ENCODE assay signal across 23 cellular contexts in genomic region chrX:133563705-133564104, GRCh38.
"Had no signal": no experiment of that assay in that cellular context is flagged by ENCODE, and none has a peak within 500 bp of the region (broad histone marks: within the 10 kb centered on the region; RNA-seq: fewer than 3 reads in every experiment).

No MANE protein-coding gene starts in this region.

- H3K27me3 ChIP-seq: brain microvascular endothelial cell, MG63, Peyer's patch had no signal

- H3K4me3 ChIP-seq: MG63, Peyer's patch had no signal

- H3K27ac ChIP-seq: brain microvascular endothelial cell, KMS-11, Peyer's patch, RWPE1 had no signal

- H3K36me3 ChIP-seq: brain microvascular endothelial cell, MG63, Peyer's patch had no signal

- H3K4me1 ChIP-seq: Peyer's patch had no signal

- ATAC-seq: activated CD8-positive, alpha-beta memory T cell treated with anti-CD3 and anti-CD28 coated beads, Interleukin-2, amount 10 ng/mL, durations not matched to agents 7 days and 5 days had no signal

- DNase-seq: activated B cell treated with CpG ODN at 0.5 μM for 24 hours; activated CD4-positive, alpha-beta T cell treated with anti-CD3 and anti-CD28 coated beads for 1 hour; activated CD4-positive, alpha-beta T cell treated with anti-CD3 and anti-CD28 coated beads, Interleukin-2, amount 10 ng/mL, durations not matched to agents 24 days and 14 days; activated CD4-positive, alpha-beta T cell treated with anti-CD3 and anti-CD28 coated beads, Interleukin-2, amount 50 U/mL, for 48 hours; activated CD8-positive, alpha-beta memory T cell treated with anti-CD3 and anti-CD28 coated beads, Interleukin-2, amount 10 ng/mL, durations not matched to agents 7 days and 5 days; activated effector memory CD4-positive, alpha-beta T cell treated with Interleukin-2 at 50 U/mL for 16 hours; activated naive CD4-positive, alpha-beta T cell; activated T-cell treated with anti-CD3 and anti-CD28 coated beads, Interleukin-2, amount 50 U/mL, for 24 hours; brain microvascular endothelial cell; MG63; MV-4-11; NCI-H1092 treated with DMSO at 0.1 percent for 48 hours; NCI-H1417 treated with DMSO at 0.1 percent for 48 hours; NCI-H1694 treated with DMSO at 0.1 percent for 48 hours; NCI-H345; NCI-H510A; NCI-H526 treated with DMSO at 0.1 percent for 48 hours; NCI-H82; OCI-M1; Peyer's patch; SHP77 treated with DMSO at 0.1 percent for 48 hours had no signal

- H3K9me3 ChIP-seq: MG63, Peyer's patch had no signal
